Comparison of ENCODE assay signal across 17 cellular contexts in genomic region chr14:65291561-65291960, GRCh38.
A peak's percentile ranks its signal among the peaks of the same experiment; 100 is the strongest.
DNase-seq lines count a peak whose midpoint lies in the region; ATAC-seq and TF ChIP-seq lines count a peak whose summit lies in the region.
"Had no signal": no experiment of that assay in that cellular context is flagged by ENCODE, and none has a peak within 500 bp of the region (broad histone marks: within the 10 kb centered on the region; RNA-seq: fewer than 3 reads in every experiment).

No MANE protein-coding gene starts in this region.

- H3K9me2 ChIP-seq in Loucy (replicated peaks; ENCODE audit: low read depth, low read length): no peaks in the 10 kb centered on the region

- H3K27me3 ChIP-seq in Loucy (ENCODE audit: insufficient read depth, low read length, poor library complexity, severe bottlenecking): no peaks in the 10 kb centered on the region
- H3K27me3 ChIP-seq: adrenal gland, right lobe of liver had no signal

- no peak overlapping the region for H3K4me3 Mint-ChIP-seq in activated CD8-positive, alpha-beta memory T cell treated with anti-CD3 and anti-CD28 coated beads, Interleukin-2, amount 10 ng/mL, durations not matched to agents 7 days and 5 days
- H3K4me3 Mint-ChIP-seq in activated naive CD8-positive, alpha-beta T cell treated with anti-CD3 and anti-CD28 coated beads for 36 hours: no peak overlapping the region
- H3K4me3 Mint-ChIP-seq in stimulated activated memory B cell treated with anti-CD40 and anti-IgM and Interleukin-4, amounts not matched to agents 10 μg/mL and 1 μg/mL and 100 μg/mL, for 72 hours: no peak overlapping the region
- H3K4me3 Mint-ChIP-seq: endodermal cell had no signal

- H3K9me3 ChIP-seq in Loucy (ENCODE audit: insufficient read depth, low read depth, low read length): no peaks in the 10 kb centered on the region
- H3K9me3 ChIP-seq: adrenal gland, right lobe of liver had no signal

- ATAC-seq in activated CD8-positive, alpha-beta memory T cell treated with anti-CD3 and anti-CD28 coated beads, Interleukin-2, amount 10 ng/mL, durations not matched to agents 7 days and 5 days: no peak
- no peak for ATAC-seq in stimulated activated memory B cell treated with anti-CD40 and anti-IgM and Interleukin-4, amounts not matched to agents 10 μg/mL and 1 μg/mL and 100 μg/mL, for 72 hours
- no peak for ATAC-seq in HG02678 (IDR thresholded peaks at IDR 0.05; ENCODE audit: unreplicated experiment)

- no peaks in the 10 kb centered on the region for H3K9me3 Mint-ChIP-seq in activated CD8-positive, alpha-beta memory T cell treated with anti-CD3 and anti-CD28 coated beads, Interleukin-2, amount 10 ng/mL, durations not matched to agents 7 days and 5 days (ENCODE audit: low read depth)
- peaks cover 5% of the 10 kb centered on the region for H3K9me3 Mint-ChIP-seq in activated naive CD8-positive, alpha-beta T cell treated with anti-CD3 and anti-CD28 coated beads for 36 hours
- no peaks in the 10 kb centered on the region for H3K9me3 Mint-ChIP-seq in stimulated activated memory B cell treated with anti-CD40 and anti-IgM and Interleukin-4, amounts not matched to agents 10 μg/mL and 1 μg/mL and 100 μg/mL, for 72 hours
- H3K9me3 Mint-ChIP-seq: central memory CD8-positive, alpha-beta T cell; endodermal cell; immature natural killer cell had no signal

- no peaks in the 10 kb centered on the region for H3F3A ChIP-seq in Loucy (ENCODE audit: low read depth)

- peak overlapping the region; percentile 78 for H3K27ac Mint-ChIP-seq in activated CD8-positive, alpha-beta memory T cell treated with anti-CD3 and anti-CD28 coated beads, Interleukin-2, amount 10 ng/mL, durations not matched to agents 7 days and 5 days
- H3K27ac Mint-ChIP-seq in activated naive CD8-positive, alpha-beta T cell treated with anti-CD3 and anti-CD28 coated beads for 36 hours: peak overlapping the region; percentile 66
- peak overlapping the region; percentile 90 for H3K27ac Mint-ChIP-seq in stimulated activated memory B cell treated with anti-CD40 and anti-IgM and Interleukin-4, amounts not matched to agents 10 μg/mL and 1 μg/mL and 100 μg/mL, for 72 hours
- H3K27ac Mint-ChIP-seq: endodermal cell had no signal

- no peak overlapping the region for H3K9ac ChIP-seq in Loucy (ENCODE audit: low read depth, low read length, poor library complexity, severe bottlenecking)

- H3K36me3 Mint-ChIP-seq in activated CD8-positive, alpha-beta memory T cell treated with anti-CD3 and anti-CD28 coated beads, Interleukin-2, amount 10 ng/mL, durations not matched to agents 7 days and 5 days: peaks cover 49% of the 10 kb centered on the region
- peaks cover 36% of the 10 kb centered on the region for H3K36me3 Mint-ChIP-seq in activated naive CD8-positive, alpha-beta T cell treated with anti-CD3 and anti-CD28 coated beads for 36 hours
- H3K36me3 Mint-ChIP-seq in stimulated activated memory B cell treated with anti-CD40 and anti-IgM and Interleukin-4, amounts not matched to agents 10 μg/mL and 1 μg/mL and 100 μg/mL, for 72 hours: peaks cover 15% of the 10 kb centered on the region
- H3K36me3 Mint-ChIP-seq: immature natural killer cell had no signal

- CTCF ChIA-PET in activated CD8-positive, alpha-beta memory T cell treated with anti-CD3 and anti-CD28 coated beads, Interleukin-2, amount 10 ng/mL, durations not matched to agents 7 days and 5 days (lab: Charles Lee): interaction anchor here (0.7 to 2.1 kb wide), 7 partner anchors 9 to 66 kb away, joined by 3 to 10 read pairs (median 7); no protein-coding TSS in a partner anchor

- TF ChIP-seq CTCF in Loucy (conservative IDR thresholded peaks at IDR 0.05; ENCODE audit: low read length): no peak

- peaks cover 55% of the 10 kb centered on the region for H3K4me1 Mint-ChIP-seq in activated CD8-positive, alpha-beta memory T cell treated with anti-CD3 and anti-CD28 coated beads, Interleukin-2, amount 10 ng/mL, durations not matched to agents 7 days and 5 days
- peaks cover 57% of the 10 kb centered on the region for H3K4me1 Mint-ChIP-seq in activated naive CD8-positive, alpha-beta T cell treated with anti-CD3 and anti-CD28 coated beads for 36 hours
- peaks cover 71% of the 10 kb centered on the region for H3K4me1 Mint-ChIP-seq in stimulated activated memory B cell treated with anti-CD40 and anti-IgM and Interleukin-4, amounts not matched to agents 10 μg/mL and 1 μg/mL and 100 μg/mL, for 72 hours

- H3K4me1 ChIP-seq in Loucy (ENCODE audit: insufficient read depth, low read length, poor library complexity, severe bottlenecking): peaks cover 20% of the 10 kb centered on the region
- H3K4me1 ChIP-seq: adrenal gland, right lobe of liver had no signal

- no peaks in the 10 kb centered on the region for H3K36me3 ChIP-seq in Loucy (ENCODE audit: insufficient read depth, low read length)
- H3K36me3 ChIP-seq: adrenal gland, right lobe of liver had no signal

- H2AFZ ChIP-seq in Loucy (ENCODE audit: low read length): peak overlapping the region; percentile 91

- H3K79me2 ChIP-seq in Loucy (ENCODE audit: insufficient read depth, low read length): no peaks in the 10 kb centered on the region

- H3K4me2 ChIP-seq in Loucy (ENCODE audit: low read depth, low read length, poor library complexity, severe bottlenecking): no peak overlapping the region

- H4K20me1 ChIP-seq in Loucy (ENCODE audit: insufficient read depth, low read length, poor library complexity, severe bottlenecking): no peaks in the 10 kb centered on the region

- DNase-seq in activated CD8-positive, alpha-beta memory T cell treated with anti-CD3 and anti-CD28 coated beads, Interleukin-2, amount 10 ng/mL, durations not matched to agents 7 days and 5 days: no peak
- DNase-seq in activated CD8-positive, alpha-beta memory T cell treated with anti-CD3 and anti-CD28 coated beads for 24 hours: no peak
- no peak for DNase-seq in activated naive CD8-positive, alpha-beta T cell treated with anti-CD3 and anti-CD28 coated beads for 36 hours
- no peak for DNase-seq in DMS53 (lab: John Stamatoyannopoulos, UW)
- no peak for DNase-seq in GM19240 (ENCODE audit: insufficient read length, low spot score)
- DNase-seq: adrenal gland, DMS 273 treated with DMSO at 0.1 percent for 48 hours, endodermal cell, NCI-H2081, nucleus accumbens, right lobe of liver, T-helper 9 cell had no signal

- no peaks in the 10 kb centered on the region for H3K27me3 Mint-ChIP-seq in activated CD8-positive, alpha-beta memory T cell treated with anti-CD3 and anti-CD28 coated beads, Interleukin-2, amount 10 ng/mL, durations not matched to agents 7 days and 5 days
- H3K27me3 Mint-ChIP-seq in activated naive CD8-positive, alpha-beta T cell treated with anti-CD3 and anti-CD28 coated beads for 36 hours: no peaks in the 10 kb centered on the region
- no peaks in the 10 kb centered on the region for H3K27me3 Mint-ChIP-seq in stimulated activated memory B cell treated with anti-CD40 and anti-IgM and Interleukin-4, amounts not matched to agents 10 μg/mL and 1 μg/mL and 100 μg/mL, for 72 hours
- H3K27me3 Mint-ChIP-seq: central memory CD8-positive, alpha-beta T cell had no signal

- H3K4me3 ChIP-seq in Loucy (ENCODE audit: low read length, poor library complexity, severe bottlenecking): no peak overlapping the region
- H3K4me3 ChIP-seq: adrenal gland, right lobe of liver had no signal
